ENCODE assay signal across 1 cellular context in the genomic region with DNA sequence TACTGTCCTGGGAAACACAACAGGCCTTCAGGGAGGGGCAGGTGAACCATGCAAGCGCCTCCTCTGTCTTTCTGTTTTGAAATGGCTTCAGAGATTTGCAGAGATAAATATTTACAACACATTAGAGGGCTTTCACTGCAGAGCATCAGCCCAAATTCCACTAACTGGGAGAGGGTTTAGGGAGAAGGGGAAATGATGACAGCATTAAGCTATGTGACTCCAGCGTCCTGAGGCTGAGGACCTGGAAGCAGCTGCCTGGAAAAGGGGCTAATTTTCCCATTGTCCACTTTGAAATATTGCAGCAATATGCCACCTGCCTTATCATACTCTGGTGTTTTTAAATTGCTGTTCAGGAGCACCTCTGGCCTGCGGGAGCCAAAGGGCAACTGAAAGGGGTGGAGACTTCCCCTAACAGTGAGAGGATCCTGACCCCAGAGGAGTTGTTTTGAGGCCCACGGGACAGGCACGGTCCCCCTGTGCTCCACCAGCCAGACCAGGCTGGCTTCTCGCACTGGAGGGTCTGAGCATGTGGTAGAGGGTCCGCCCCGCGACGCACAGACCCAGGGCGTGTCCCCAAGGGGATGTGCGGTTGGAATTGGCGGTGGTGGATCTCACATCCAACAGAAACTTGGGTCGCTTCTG.
TF ChIP-seq lines count a peak whose summit lies in the region.

No MANE protein-coding gene starts in this region.

TF ChIP-seq in HepG2, 621 proteins besides CTCF, POLR2A, EP300 and RAD21 (continued from another document and continues in another):
- TF ChIP-seq, protein P1, sequence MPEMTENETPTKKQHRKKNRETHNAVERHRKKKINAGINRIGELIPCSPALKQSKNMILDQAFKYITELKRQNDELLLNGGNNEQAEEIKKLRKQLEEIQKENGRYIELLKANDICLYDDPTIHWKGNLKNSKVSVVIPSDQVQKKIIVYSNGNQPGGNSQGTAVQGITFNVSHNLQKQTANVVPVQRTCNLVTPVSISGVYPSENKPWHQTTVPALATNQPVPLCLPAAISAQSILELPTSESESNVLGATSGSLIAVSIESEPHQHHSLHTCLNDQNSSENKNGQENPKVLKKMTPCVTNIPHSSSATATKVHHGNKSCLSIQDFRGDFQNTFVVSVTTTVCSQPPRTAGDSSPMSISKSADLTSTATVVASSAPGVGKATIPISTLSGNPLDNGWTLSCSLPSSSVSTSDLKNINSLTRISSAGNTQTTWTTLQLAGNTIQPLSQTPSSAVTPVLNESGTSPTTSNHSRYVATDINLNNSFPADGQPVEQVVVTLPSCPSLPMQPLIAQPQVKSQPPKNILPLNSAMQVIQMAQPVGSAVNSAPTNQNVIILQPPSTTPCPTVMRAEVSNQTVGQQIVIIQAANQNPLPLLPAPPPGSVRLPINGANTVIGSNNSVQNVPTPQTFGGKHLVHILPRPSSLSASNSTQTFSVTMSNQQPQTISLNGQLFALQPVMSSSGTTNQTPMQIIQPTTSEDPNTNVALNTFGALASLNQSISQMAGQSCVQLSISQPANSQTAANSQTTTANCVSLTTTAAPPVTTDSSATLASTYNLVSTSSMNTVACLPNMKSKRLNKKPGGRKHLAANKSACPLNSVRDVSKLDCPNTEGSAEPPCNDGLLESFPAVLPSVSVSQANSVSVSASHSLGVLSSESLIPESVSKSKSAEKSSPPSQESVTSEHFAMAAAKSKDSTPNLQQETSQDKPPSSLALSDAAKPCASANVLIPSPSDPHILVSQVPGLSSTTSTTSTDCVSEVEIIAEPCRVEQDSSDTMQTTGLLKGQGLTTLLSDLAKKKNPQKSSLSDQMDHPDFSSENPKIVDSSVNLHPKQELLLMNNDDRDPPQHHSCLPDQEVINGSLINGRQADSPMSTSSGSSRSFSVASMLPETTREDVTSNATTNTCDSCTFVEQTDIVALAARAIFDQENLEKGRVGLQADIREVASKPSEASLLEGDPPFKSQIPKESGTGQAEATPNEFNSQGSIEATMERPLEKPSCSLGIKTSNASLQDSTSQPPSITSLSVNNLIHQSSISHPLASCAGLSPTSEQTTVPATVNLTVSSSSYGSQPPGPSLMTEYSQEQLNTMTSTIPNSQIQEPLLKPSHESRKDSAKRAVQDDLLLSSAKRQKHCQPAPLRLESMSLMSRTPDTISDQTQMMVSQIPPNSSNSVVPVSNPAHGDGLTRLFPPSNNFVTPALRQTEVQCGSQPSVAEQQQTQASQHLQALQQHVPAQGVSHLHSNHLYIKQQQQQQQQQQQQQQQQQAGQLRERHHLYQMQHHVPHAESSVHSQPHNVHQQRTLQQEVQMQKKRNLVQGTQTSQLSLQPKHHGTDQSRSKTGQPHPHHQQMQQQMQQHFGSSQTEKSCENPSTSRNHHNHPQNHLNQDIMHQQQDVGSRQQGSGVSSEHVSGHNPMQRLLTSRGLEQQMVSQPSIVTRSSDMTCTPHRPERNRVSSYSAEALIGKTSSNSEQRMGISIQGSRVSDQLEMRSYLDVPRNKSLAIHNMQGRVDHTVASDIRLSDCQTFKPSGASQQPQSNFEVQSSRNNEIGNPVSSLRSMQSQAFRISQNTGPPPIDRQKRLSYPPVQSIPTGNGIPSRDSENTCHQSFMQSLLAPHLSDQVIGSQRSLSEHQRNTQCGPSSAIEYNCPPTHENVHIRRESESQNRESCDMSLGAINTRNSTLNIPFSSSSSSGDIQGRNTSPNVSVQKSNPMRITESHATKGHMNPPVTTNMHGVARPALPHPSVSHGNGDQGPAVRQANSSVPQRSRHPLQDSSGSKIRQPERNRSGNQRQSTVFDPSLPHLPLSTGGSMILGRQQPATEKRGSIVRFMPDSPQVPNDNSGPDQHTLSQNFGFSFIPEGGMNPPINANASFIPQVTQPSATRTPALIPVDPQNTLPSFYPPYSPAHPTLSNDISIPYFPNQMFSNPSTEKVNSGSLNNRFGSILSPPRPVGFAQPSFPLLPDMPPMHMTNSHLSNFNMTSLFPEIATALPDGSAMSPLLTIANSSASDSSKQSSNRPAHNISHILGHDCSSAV (CRISPR knock-in tag; IDR thresholded peaks at IDR 0.05; ENCODE audit: borderline replicate concordance), result no peak
- TF ChIP-seq ZMYM3 (CRISPR knock-in tag; IDR thresholded peaks at IDR 0.05) (peak; percentile 21; the same call in 1 of the 2 replicates), MIER2 (CRISPR knock-in tag; IDR thresholded peaks at IDR 0.05) (no peak), SYNCRIP (IDR thresholded peaks at IDR 0.05; ENCODE audit: insufficient read depth, low read depth, low read length) (no peak), PTBP1 (IDR thresholded peaks at IDR 0.05; ENCODE audit: low read depth, low read length, poor library complexity, severe bottlenecking) (no peak), NONO (IDR thresholded peaks at IDR 0.05) (no peak), NONO (CRISPR knock-in tag; conservative IDR thresholded peaks at IDR 0.05) (no peak), SMAD3 (CRISPR knock-in tag; IDR thresholded peaks at IDR 0.05) (no peak), KLF11 (CRISPR knock-in tag; IDR thresholded peaks at IDR 0.05) (no peak), ARNTL (CRISPR knock-in tag; IDR thresholded peaks at IDR 0.05) (peak; percentile 62), WIZ (CRISPR knock-in tag; IDR thresholded peaks at IDR 0.05) (no peak), ZNF501 (CRISPR knock-in tag; IDR thresholded peaks at IDR 0.05) (peak; percentile 71; the same call in 1 of the 2 replicates), CHD2 (IDR thresholded peaks at IDR 0.05; ENCODE audit: low read depth, low read length) (no peak), NFYB (CRISPR knock-in tag; IDR thresholded peaks at IDR 0.05) (no peak), ZNF703 (CRISPR knock-in tag; IDR thresholded peaks at IDR 0.05; ENCODE audit: borderline replicate concordance) (no peak), NFRKB (IDR thresholded peaks at IDR 0.05) (no peak), ZNF570 (CRISPR knock-in tag; IDR thresholded peaks at IDR 0.05; ENCODE audit: borderline replicate concordance) (no peak), TBX2 (CRISPR knock-in tag; IDR thresholded peaks at IDR 0.05; ENCODE audit: borderline replicate concordance) (peak; percentile 99), EEA1 (CRISPR knock-in tag; IDR thresholded peaks at IDR 0.05; ENCODE audit: borderline replicate concordance) (no peak), ZNF83 (CRISPR knock-in tag; IDR thresholded peaks at IDR 0.05; ENCODE audit: borderline replicate concordance) (no peak), ATAD3A (CRISPR knock-in tag; IDR thresholded peaks at IDR 0.05) (no peak), ZNF3 (CRISPR knock-in tag; IDR thresholded peaks at IDR 0.05) (no peak), MED8 (CRISPR knock-in tag; IDR thresholded peaks at IDR 0.05; ENCODE audit: insufficient replicate concordance) (peak; percentile 96), HNF4A (CRISPR knock-in tag; IDR thresholded peaks at IDR 0.05) (peak; percentile 82), HES4 (CRISPR knock-in tag; IDR thresholded peaks at IDR 0.05; ENCODE audit: borderline replicate concordance) (no peak)
- TF ChIP-seq, protein P2, sequence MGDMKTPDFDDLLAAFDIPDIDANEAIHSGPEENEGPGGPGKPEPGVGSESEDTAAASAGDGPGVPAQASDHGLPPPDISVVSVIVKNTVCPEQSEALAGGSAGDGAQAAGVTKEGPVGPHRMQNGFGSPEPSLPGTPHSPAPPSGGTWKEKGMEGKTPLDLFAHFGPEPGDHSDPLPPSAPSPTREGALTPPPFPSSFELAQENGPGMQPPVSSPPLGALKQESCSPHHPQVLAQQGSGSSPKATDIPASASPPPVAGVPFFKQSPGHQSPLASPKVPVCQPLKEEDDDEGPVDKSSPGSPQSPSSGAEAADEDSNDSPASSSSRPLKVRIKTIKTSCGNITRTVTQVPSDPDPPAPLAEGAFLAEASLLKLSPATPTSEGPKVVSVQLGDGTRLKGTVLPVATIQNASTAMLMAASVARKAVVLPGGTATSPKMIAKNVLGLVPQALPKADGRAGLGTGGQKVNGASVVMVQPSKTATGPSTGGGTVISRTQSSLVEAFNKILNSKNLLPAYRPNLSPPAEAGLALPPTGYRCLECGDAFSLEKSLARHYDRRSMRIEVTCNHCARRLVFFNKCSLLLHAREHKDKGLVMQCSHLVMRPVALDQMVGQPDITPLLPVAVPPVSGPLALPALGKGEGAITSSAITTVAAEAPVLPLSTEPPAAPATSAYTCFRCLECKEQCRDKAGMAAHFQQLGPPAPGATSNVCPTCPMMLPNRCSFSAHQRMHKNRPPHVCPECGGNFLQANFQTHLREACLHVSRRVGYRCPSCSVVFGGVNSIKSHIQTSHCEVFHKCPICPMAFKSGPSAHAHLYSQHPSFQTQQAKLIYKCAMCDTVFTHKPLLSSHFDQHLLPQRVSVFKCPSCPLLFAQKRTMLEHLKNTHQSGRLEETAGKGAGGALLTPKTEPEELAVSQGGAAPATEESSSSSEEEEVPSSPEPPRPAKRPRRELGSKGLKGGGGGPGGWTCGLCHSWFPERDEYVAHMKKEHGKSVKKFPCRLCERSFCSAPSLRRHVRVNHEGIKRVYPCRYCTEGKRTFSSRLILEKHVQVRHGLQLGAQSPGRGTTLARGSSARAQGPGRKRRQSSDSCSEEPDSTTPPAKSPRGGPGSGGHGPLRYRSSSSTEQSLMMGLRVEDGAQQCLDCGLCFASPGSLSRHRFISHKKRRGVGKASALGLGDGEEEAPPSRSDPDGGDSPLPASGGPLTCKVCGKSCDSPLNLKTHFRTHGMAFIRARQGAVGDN (CRISPR knock-in tag; IDR thresholded peaks at IDR 0.05), result peak; percentile 99
- TF ChIP-seq, protein P3, sequence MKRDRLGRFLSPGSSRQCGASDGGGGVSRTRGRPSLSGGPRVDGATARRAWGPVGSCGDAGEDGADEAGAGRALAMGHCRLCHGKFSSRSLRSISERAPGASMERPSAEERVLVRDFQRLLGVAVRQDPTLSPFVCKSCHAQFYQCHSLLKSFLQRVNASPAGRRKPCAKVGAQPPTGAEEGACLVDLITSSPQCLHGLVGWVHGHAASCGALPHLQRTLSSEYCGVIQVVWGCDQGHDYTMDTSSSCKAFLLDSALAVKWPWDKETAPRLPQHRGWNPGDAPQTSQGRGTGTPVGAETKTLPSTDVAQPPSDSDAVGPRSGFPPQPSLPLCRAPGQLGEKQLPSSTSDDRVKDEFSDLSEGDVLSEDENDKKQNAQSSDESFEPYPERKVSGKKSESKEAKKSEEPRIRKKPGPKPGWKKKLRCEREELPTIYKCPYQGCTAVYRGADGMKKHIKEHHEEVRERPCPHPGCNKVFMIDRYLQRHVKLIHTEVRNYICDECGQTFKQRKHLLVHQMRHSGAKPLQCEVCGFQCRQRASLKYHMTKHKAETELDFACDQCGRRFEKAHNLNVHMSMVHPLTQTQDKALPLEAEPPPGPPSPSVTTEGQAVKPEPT (CRISPR knock-in tag; IDR thresholded peaks at IDR 0.05; ENCODE audit: low read depth), result no peak
- TF ChIP-seq, protein P4, sequence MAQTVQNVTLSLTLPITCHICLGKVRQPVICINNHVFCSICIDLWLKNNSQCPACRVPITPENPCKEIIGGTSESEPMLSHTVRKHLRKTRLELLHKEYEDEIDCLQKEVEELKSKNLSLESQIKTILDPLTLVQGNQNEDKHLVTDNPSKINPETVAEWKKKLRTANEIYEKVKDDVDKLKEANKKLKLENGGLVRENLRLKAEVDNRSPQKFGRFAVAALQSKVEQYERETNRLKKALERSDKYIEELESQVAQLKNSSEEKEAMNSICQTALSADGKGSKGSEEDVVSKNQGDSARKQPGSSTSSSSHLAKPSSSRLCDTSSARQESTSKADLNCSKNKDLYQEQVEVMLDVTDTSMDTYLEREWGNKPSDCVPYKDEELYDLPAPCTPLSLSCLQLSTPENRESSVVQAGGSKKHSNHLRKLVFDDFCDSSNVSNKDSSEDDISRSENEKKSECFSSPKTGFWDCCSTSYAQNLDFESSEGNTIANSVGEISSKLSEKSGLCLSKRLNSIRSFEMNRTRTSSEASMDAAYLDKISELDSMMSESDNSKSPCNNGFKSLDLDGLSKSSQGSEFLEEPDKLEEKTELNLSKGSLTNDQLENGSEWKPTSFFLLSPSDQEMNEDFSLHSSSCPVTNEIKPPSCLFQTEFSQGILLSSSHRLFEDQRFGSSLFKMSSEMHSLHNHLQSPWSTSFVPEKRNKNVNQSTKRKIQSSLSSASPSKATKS (CRISPR knock-in tag; IDR thresholded peaks at IDR 0.05), result peak; percentile 89; the same call in 1 of the 2 replicates
- TF ChIP-seq, protein P5, sequence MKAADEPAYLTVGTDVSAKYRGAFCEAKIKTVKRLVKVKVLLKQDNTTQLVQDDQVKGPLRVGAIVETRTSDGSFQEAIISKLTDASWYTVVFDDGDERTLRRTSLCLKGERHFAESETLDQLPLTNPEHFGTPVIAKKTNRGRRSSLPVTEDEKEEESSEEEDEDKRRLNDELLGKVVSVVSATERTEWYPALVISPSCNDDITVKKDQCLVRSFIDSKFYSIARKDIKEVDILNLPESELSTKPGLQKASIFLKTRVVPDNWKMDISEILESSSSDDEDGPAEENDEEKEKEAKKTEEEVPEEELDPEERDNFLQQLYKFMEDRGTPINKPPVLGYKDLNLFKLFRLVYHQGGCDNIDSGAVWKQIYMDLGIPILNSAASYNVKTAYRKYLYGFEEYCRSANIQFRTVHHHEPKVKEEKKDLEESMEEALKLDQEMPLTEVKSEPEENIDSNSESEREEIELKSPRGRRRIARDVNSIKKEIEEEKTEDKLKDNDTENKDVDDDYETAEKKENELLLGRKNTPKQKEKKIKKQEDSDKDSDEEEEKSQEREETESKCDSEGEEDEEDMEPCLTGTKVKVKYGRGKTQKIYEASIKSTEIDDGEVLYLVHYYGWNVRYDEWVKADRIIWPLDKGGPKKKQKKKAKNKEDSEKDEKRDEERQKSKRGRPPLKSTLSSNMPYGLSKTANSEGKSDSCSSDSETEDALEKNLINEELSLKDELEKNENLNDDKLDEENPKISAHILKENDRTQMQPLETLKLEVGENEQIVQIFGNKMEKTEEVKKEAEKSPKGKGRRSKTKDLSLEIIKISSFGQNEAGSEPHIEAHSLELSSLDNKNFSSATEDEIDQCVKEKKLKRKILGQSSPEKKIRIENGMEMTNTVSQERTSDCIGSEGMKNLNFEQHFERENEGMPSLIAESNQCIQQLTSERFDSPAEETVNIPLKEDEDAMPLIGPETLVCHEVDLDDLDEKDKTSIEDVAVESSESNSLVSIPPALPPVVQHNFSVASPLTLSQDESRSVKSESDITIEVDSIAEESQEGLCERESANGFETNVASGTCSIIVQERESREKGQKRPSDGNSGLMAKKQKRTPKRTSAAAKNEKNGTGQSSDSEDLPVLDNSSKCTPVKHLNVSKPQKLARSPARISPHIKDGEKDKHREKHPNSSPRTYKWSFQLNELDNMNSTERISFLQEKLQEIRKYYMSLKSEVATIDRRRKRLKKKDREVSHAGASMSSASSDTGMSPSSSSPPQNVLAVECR (CRISPR knock-in tag; IDR thresholded peaks at IDR 0.05; ENCODE audit: borderline replicate concordance), result no peak; the same call in 1 of the 2 replicates
- TF ChIP-seq, protein P6, sequence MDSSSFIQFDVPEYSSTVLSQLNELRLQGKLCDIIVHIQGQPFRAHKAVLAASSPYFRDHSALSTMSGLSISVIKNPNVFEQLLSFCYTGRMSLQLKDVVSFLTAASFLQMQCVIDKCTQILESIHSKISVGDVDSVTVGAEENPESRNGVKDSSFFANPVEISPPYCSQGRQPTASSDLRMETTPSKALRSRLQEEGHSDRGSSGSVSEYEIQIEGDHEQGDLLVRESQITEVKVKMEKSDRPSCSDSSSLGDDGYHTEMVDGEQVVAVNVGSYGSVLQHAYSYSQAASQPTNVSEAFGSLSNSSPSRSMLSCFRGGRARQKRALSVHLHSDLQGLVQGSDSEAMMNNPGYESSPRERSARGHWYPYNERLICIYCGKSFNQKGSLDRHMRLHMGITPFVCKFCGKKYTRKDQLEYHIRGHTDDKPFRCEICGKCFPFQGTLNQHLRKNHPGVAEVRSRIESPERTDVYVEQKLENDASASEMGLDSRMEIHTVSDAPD (CRISPR knock-in tag; IDR thresholded peaks at IDR 0.05), result 0 out of 2 replicates have a peak, but pooled peaks have one; percentile 44
- TF ChIP-seq, protein P7, sequence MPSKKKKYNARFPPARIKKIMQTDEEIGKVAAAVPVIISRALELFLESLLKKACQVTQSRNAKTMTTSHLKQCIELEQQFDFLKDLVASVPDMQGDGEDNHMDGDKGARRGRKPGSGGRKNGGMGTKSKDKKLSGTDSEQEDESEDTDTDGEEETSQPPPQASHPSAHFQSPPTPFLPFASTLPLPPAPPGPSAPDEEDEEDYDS (CRISPR knock-in tag; IDR thresholded peaks at IDR 0.05), result peak; percentile 62; the same call in 1 of the 2 replicates
